20 cellular contexts compared by ENCODE assay signal in genomic region chr6:21565431-21565830, GRCh38. TPM values are rescaled to one million over a fixed set of nuclear protein-coding genes. Genes with fewer than 3 reads are reported as not detected.
A peak's percentile ranks its signal among the peaks of the same experiment; 100 is the strongest.
DNase-seq lines count a peak whose midpoint lies in the region; ATAC-seq, FAIRE-seq and TF ChIP-seq lines count a peak whose summit lies in the region.
"Had no signal": no experiment of that assay in that cellular context is flagged by ENCODE, and none has a peak within 500 bp of the region (broad histone marks: within the 10 kb centered on the region; RNA-seq: fewer than 3 reads in every experiment).

No MANE protein-coding gene starts in this region.

- WGBS in pancreas, 2 donors: 57 to 81% methylated on average over 1 of the region's 1 CpG
- WGBS in stomach, 5 donors: 88 to 100% (median 93%) methylated on average over 1 of the region's 1 CpG

- no peaks in the 10 kb centered on the region for H3K4me1 Mint-ChIP-seq in activated CD4-positive, alpha-beta T cell treated with anti-CD3 and anti-CD28 coated beads, Interleukin-2, amount 10 ng/mL, durations not matched to agents 7 days and 5 days
- H3K4me1 Mint-ChIP-seq in naive thymus-derived CD8-positive, alpha-beta T cell: no peaks in the 10 kb centered on the region
- H3K4me1 Mint-ChIP-seq: CD4-positive, alpha-beta memory T cell had no signal

- H3K27me3 Mint-ChIP-seq in activated CD4-positive, alpha-beta T cell treated with anti-CD3 and anti-CD28 coated beads, Interleukin-2, amount 10 ng/mL, durations not matched to agents 7 days and 5 days: peaks cover 1% of the 10 kb centered on the region
- H3K27me3 Mint-ChIP-seq in naive thymus-derived CD8-positive, alpha-beta T cell: peaks cover 1 to 14% (median 6%) of the 10 kb centered on the region in 5 donors

- H3K27ac Mint-ChIP-seq in activated CD4-positive, alpha-beta T cell treated with anti-CD3 and anti-CD28 coated beads, Interleukin-2, amount 10 ng/mL, durations not matched to agents 7 days and 5 days: peak overlapping the region; percentile 41
- no peak overlapping the region for H3K27ac Mint-ChIP-seq in naive thymus-derived CD8-positive, alpha-beta T cell
- H3K27ac Mint-ChIP-seq: CD4-positive, alpha-beta memory T cell had no signal

- TF ChIP-seq POLR2A in stomach (IDR thresholded peaks at IDR 0.05): no peak

- TF ChIP-seq CTCF in pancreas (IDR thresholded peaks at IDR 0.05) (no peak), stomach (IDR thresholded peaks at IDR 0.05) (no peak)

- no peaks in the 10 kb centered on the region for H3K4me1 ChIP-seq in pancreas
- no peaks in the 10 kb centered on the region for H3K4me1 ChIP-seq in stomach

- H3K27me3 ChIP-seq in pancreas: no peaks in the 10 kb centered on the region
- no peaks in the 10 kb centered on the region for H3K27me3 ChIP-seq in stomach

- H3K27ac ChIP-seq in pancreas (no peak overlapping the region), stomach (no peak overlapping the region)
- H3K27ac ChIP-seq: 22Rv1, GM23248 had no signal

- DNase-seq in activated CD4-positive, alpha-beta T cell treated with anti-CD3 and anti-CD28 coated beads, Interleukin-2, amount 10 ng/mL, durations not matched to agents 7 days and 5 days: no peak
- no peak for DNase-seq in activated CD4-positive, alpha-beta T cell treated with anti-CD3 and anti-CD28 coated beads for 1 hour
- DNase-seq in frontal cortex (ENCODE audit: low spot score in 2 of 2): no peak
- no peak for DNase-seq in pancreas
- no peak for DNase-seq in hepatic stellate cell (ENCODE audit: low spot score)
- no peak for DNase-seq in naive thymus-derived CD8-positive, alpha-beta T cell
- DNase-seq in stomach: no peak
- DNase-seq: C1 segment of cervical spinal cord; CD4-positive, alpha-beta memory T cell; COR-L47; DMS153; DND-41; GDM1; GM23248; H7; HCEC 1CT had no signal

- no peak for ATAC-seq in pancreas
- ATAC-seq in naive thymus-derived CD8-positive, alpha-beta T cell: no peak

- POLR2A ChIA-PET in activated CD4-positive, alpha-beta T cell treated with anti-CD3 and anti-CD28 coated beads, Interleukin-2, amount 10 ng/mL, durations not matched to agents 7 days and 5 days (lab: Charles Lee): no interaction called here
- POLR2A ChIA-PET in naive thymus-derived CD8-positive, alpha-beta T cell (lab: Charles Lee): no interaction called here

- no peak overlapping the region for H3K4me3 Mint-ChIP-seq in activated CD4-positive, alpha-beta T cell treated with anti-CD3 and anti-CD28 coated beads, Interleukin-2, amount 10 ng/mL, durations not matched to agents 7 days and 5 days
- H3K4me3 Mint-ChIP-seq in naive thymus-derived CD8-positive, alpha-beta T cell: no peak overlapping the region

- no peak for TF ChIP-seq EP300 in stomach (IDR thresholded peaks at IDR 0.05)

- H3K9me3 ChIP-seq in pancreas: no peaks in the 10 kb centered on the region
- peaks cover 0 to 24% (median 3%) of the 10 kb centered on the region in 4 donors for H3K9me3 ChIP-seq in stomach

- H3K4me3 ChIP-seq in pancreas (no peak overlapping the region), stomach (no peak overlapping the region)
- H3K4me3 ChIP-seq: GM23248 had no signal

- intact Hi-C loops in pancreas (cut with DNase I): no loop called here
- intact Hi-C loops in stomach (cut with DNase I; ENCODE audit: low total_unique reads): no loop called here

- H3K9me3 Mint-ChIP-seq in activated CD4-positive, alpha-beta T cell treated with anti-CD3 and anti-CD28 coated beads, Interleukin-2, amount 10 ng/mL, durations not matched to agents 7 days and 5 days: no peaks in the 10 kb centered on the region
- peaks cover 0 to 4% (median 0%) of the 10 kb centered on the region in 9 donors for H3K9me3 Mint-ChIP-seq in naive thymus-derived CD8-positive, alpha-beta T cell

- CTCF ChIA-PET in activated CD4-positive, alpha-beta T cell treated with anti-CD3 and anti-CD28 coated beads, Interleukin-2, amount 10 ng/mL, durations not matched to agents 7 days and 5 days (lab: Charles Lee): no interaction called here

- FAIRE-seq in TTC549 (lab: Jason Lieb, UNC) (peak; percentile 11), frontal cortex (lab: Jason Lieb, UNC) (peak; percentile 93), pancreas (lab: Jason Lieb, UNC) (peak; percentile 81)
- FAIRE-seq: GM12891, H1 had no signal

- no peaks in the 10 kb centered on the region for H3K36me3 Mint-ChIP-seq in activated CD4-positive, alpha-beta T cell treated with anti-CD3 and anti-CD28 coated beads, Interleukin-2, amount 10 ng/mL, durations not matched to agents 7 days and 5 days (ENCODE audit: low read depth)
- no peaks in the 10 kb centered on the region for H3K36me3 Mint-ChIP-seq in naive thymus-derived CD8-positive, alpha-beta T cell
- H3K36me3 Mint-ChIP-seq: CD4-positive, alpha-beta memory T cell had no signal

- no peaks in the 10 kb centered on the region for H3K36me3 ChIP-seq in pancreas
- H3K36me3 ChIP-seq in stomach: no peaks in the 10 kb centered on the region

RNA-seq across cellular contexts. Expression of gene SOX4, which starts 28.1 kb away (rescaled TPM):
- total RNA-seq in activated CD4-positive, alpha-beta T cell treated with anti-CD3 and anti-CD28 coated beads, Interleukin-2, amount 10 ng/mL, durations not matched to agents 7 days and 5 days: 1 to 10 TPM; 1.4 TPM
- total RNA-seq in frontal cortex (418 TPM), pancreas (10 to 100 TPM in 5 of 6 donors, 1 to 10 TPM in 1; 9.7 to 61.9 (median 13.3) TPM), stomach (10 to 100 TPM in 4 of 5 donors, 1 to 10 TPM in 1; 1.2 to 62.0 (median 28.1) TPM)
- polyA plus RNA-seq in pancreas (1 to 10 TPM; 4.7 to 8.7 TPM), stomach (10 to 100 TPM in 2 of 3 donors, 1 to 10 TPM in 1; 5.3 to 21.3 (median 11.8) TPM)
- total RNA-seq in naive thymus-derived CD8-positive, alpha-beta T cell: 1 to 10 TPM; 1.7 to 2.0 TPM
- 1 to 10 TPM; 1.0 to 1.4 (median 1.3) TPM for polyA plus RNA-seq in naive thymus-derived CD8-positive, alpha-beta T cell
